Comparison of ENCODE assay signal across 8 cellular contexts in genomic region chr19:41263042-41263849, GRCh38. TPM values are rescaled to one million over a fixed set of nuclear protein-coding genes. Genes with fewer than 3 reads are reported as not detected.
A peak's percentile ranks its signal among the peaks of the same experiment; 100 is the strongest.
DNase-seq lines count a peak whose midpoint lies in the region; ATAC-seq and TF ChIP-seq lines count a peak whose summit lies in the region.

No MANE protein-coding gene starts in this region.

- H3K9me3 ChIP-seq in right lobe of liver, result no peaks in the 10 kb centered on the region

- peaks cover 0 to 4% (median 2%) of the 10 kb centered on the region in 4 donors for H3K36me3 ChIP-seq in right lobe of liver

- intact Hi-C loops in activated CD4-positive, alpha-beta T cell treated with anti-CD3 and anti-CD28 coated beads for 36 hours (cut with DNase I, micrococcal nuclease), result loop anchor here (1.0 to 5.0 kb wide), 18 partner anchors 88 to 1019 kb away; partner anchors contain the start of genes B9D2 (in 2 of the 2), C19orf47 (in 1 of the 2), DMAC2 (in 1 of the 2) and EGLN2 (in 1 of the 2)
- intact Hi-C loops in right lobe of liver (cut with DNase I), result no loop called here

- ATAC-seq in activated CD4-positive, alpha-beta T cell treated with anti-CD3 and anti-CD28 coated beads for 36 hours, result peak; percentile 34
- ATAC-seq in right lobe of liver, result peak; percentile 9 to 13 (median 10)

- CTCF ChIA-PET in activated CD4-positive, alpha-beta T cell treated with anti-CD3 and anti-CD28 coated beads for 36 hours (lab: Charles Lee), result interaction anchor here (0.6 to 7.7 kb wide), 23 partner anchors 12 to 776 kb away, joined by 3 to 73 read pairs (median 4); partner anchors contain the start of genes B9D2, COQ8B, DMAC2 and RAB4B

- H3K4me1 Mint-ChIP-seq in activated CD4-positive, alpha-beta T cell treated with anti-CD3 and anti-CD28 coated beads for 36 hours, result peaks cover 34% of the 10 kb centered on the region

- no peaks in the 10 kb centered on the region for H3K9me3 Mint-ChIP-seq in activated CD4-positive, alpha-beta T cell treated with anti-CD3 and anti-CD28 coated beads for 36 hours (ENCODE audit: low read depth)

- no peaks in the 10 kb centered on the region for H3K27me3 Mint-ChIP-seq in activated CD4-positive, alpha-beta T cell treated with anti-CD3 and anti-CD28 coated beads for 36 hours

- TF ChIP-seq POLR2A in right lobe of liver (IDR thresholded peaks at IDR 0.05), result peak; percentile 95

- peak overlapping the region; percentile 95 to 98 (median 97) for H3K27ac ChIP-seq in right lobe of liver

- H3K4me1 ChIP-seq in right lobe of liver, result peaks cover 0 to 15% (median 5%) of the 10 kb centered on the region in 4 donors

- peak; percentile 45 for DNase-seq in GM03348 (ENCODE audit: low spot score)
- DNase-seq in HCEC 1CT, result peak; percentile 50
- peak; percentile 67 to 75 for DNase-seq in NCI-H1930 (lab: John Stamatoyannopoulos, UW)
- DNase-seq in activated CD4-positive, alpha-beta T cell treated with anti-CD3 and anti-CD28 coated beads for 36 hours, result peak; percentile 94
- peak; percentile 88 for DNase-seq in choroid plexus epithelial cell (ENCODE audit: low read depth)
- peak; percentile 61 to 73 (median 70) for DNase-seq in right lobe of liver
- DNase-seq in stimulated activated CD4-positive, alpha-beta T cell treated with anti-CD3 and anti-CD28 coated beads, TNF-alpha, amount 100 ng/mL, for 1 hour (ENCODE audit: low read depth in 3 of 3, low spot score in 1 of 3), result peak; percentile 43 to 73 (median 48)
- no peak for DNase-seq in glomerular visceral epithelial cell (ENCODE audit: extremely low spot score)

- TF ChIP-seq CTCF in choroid plexus epithelial cell (conservative IDR thresholded peaks at IDR 0.05; ENCODE audit: low read depth, low read length), result no peak
- no peak for TF ChIP-seq CTCF in right lobe of liver (IDR thresholded peaks at IDR 0.05)

- H3K4me3 Mint-ChIP-seq in activated CD4-positive, alpha-beta T cell treated with anti-CD3 and anti-CD28 coated beads for 36 hours, result peak overlapping the region; percentile 95

- H3K4me3 ChIP-seq in choroid plexus epithelial cell (ENCODE audit: low read depth, low read length), result peak overlapping the region; percentile 79
- peak overlapping the region; percentile 43 to 62 (median 61) for H3K4me3 ChIP-seq in right lobe of liver

- H3K27me3 ChIP-seq in right lobe of liver, result no peaks in the 10 kb centered on the region

- peak overlapping the region; percentile 100 for H3K27ac Mint-ChIP-seq in activated CD4-positive, alpha-beta T cell treated with anti-CD3 and anti-CD28 coated beads for 36 hours

- POLR2A ChIA-PET in activated CD4-positive, alpha-beta T cell treated with anti-CD3 and anti-CD28 coated beads for 36 hours (lab: Charles Lee), result interaction anchor here (0.5 to 3.4 kb wide), 27 partner anchors 14 to 1912 kb away, joined by 3 to 35 read pairs (median 5); partner anchors contain the start of genes B9D2, CCDC97, COQ8B and DMAC2

- peaks cover 32% of the 10 kb centered on the region for H3K36me3 Mint-ChIP-seq in activated CD4-positive, alpha-beta T cell treated with anti-CD3 and anti-CD28 coated beads for 36 hours (ENCODE audit: low read depth)

- WGBS in right lobe of liver (ENCODE audit: insufficient coverage, low coverage, low lambda C conversion rate, missing lambda C conversion rate), result under 1% methylated on average over 40 of the region's 46 CpGs

RNA-seq across cellular contexts. Expression of gene HNRNPUL1, which starts 0.9 kb away (rescaled TPM):
- 100 to 1,000 TPM; 263 to 312 TPM for total RNA-seq in activated CD4-positive, alpha-beta T cell treated with anti-CD3 and anti-CD28 coated beads for 36 hours
- 10 to 100 TPM; 53.5 to 70.0 (median 61.8) TPM for total RNA-seq in right lobe of liver

RNA-seq across cellular contexts. Expression of gene AXL, which starts 44.2 kb away (rescaled TPM):
- total RNA-seq in activated CD4-positive, alpha-beta T cell treated with anti-CD3 and anti-CD28 coated beads for 36 hours, result under 1 TPM; 0.28 to 0.50 TPM
- total RNA-seq in right lobe of liver, result 10 to 100 TPM in 3 of 6 experiments, 1 to 10 TPM in 3; 5.7 to 20.3 (median 10.2) TPM

RNA-seq across cellular contexts. Expression of gene CCDC97, which starts 46.7 kb away (rescaled TPM):
- 10 to 100 TPM; 21.2 to 21.4 TPM for total RNA-seq in activated CD4-positive, alpha-beta T cell treated with anti-CD3 and anti-CD28 coated beads for 36 hours
- 1 to 10 TPM; 4.6 to 7.2 (median 6.9) TPM for total RNA-seq in right lobe of liver

Comparison
In these comparisons a context has a peak if more than half of its experiments do, and no peak if none do; other contexts are left out.
1. RNA of gene AXL, which starts 44.2 kb away (total RNA-seq): 5.7 to 20.3 TPM in right lobe of liver; 0.28 to 0.50 TPM in activated CD4-positive, alpha-beta T cell treated with anti-CD3 and anti-CD28 coated beads for 36 hours; every median in the first group is over 4 times any median in the second.
2. intact Hi-C loops: an anchor here in activated CD4-positive, alpha-beta T cell treated with anti-CD3 and anti-CD28 coated beads for 36 hours (1.0 to 5.0 kb wide); none called in right lobe of liver.